ENCODE assay signal across 1 cellular context in genomic region chr2:121697108-121697631, GRCh38.
TF ChIP-seq lines count a peak whose summit lies in the region.

No MANE protein-coding gene starts in this region.

TF ChIP-seq in WTC11, 78 proteins besides CTCF, POLR2A, EP300 and RAD21 (continued from another document):
- TF ChIP-seq ATF6 (CRISPR knock-in tag; IDR thresholded peaks at IDR 0.05): no peak
- no peak for TF ChIP-seq GTF2I (CRISPR knock-in tag; conservative IDR thresholded peaks at IDR 0.05)
- no peak for TF ChIP-seq GRHL2 (CRISPR knock-in tag; IDR thresholded peaks at IDR 0.05; ENCODE audit: insufficient replicate concordance, severe bottlenecking)
- no peak for TF ChIP-seq SMAD3 (CRISPR knock-in tag; IDR thresholded peaks at IDR 0.05; ENCODE audit: borderline replicate concordance)
